In the genomic region with DNA sequence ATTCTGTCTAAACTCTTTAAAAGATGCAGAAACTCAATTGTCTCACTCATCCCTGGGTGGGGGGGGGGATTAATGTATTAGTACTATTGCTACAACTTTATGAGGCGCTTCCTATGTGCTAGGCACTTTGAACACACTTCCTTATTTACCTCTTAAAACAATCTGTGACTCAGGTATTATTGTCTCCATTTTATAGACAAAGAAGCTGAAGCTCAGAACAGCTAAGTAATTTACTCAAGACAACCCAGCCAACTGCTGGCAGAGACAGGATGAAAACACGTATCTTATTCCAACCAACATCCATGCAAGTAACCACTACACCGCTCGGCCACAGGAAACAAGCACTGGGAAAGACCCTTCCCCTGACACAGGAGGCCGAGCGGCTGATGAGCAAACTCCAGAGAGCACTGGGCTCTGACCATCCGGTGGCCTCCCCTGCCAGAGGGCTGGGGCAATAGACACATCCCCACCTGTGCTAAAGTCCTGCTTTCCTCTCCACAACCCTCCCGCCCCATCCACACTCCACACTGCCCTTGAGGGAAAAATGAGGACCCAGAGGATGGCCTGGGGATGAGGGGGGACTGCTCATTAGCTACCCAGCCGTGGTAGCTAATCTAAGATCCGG, we compare ENCODE assay signal across 2 cellular contexts.
A peak's percentile ranks its signal among the peaks of the same experiment; 100 is the strongest.
TF ChIP-seq lines count a peak whose summit lies in the region.

No MANE protein-coding gene starts in this region.

TF ChIP-seq in IMR-90, 13 proteins besides CTCF, POLR2A, EP300 and RAD21:
- TF ChIP-seq CEBPB (IDR thresholded peaks at IDR 0.05; ENCODE audit: low read depth, low read length) (no peak), FOS (IDR thresholded peaks at IDR 0.05; ENCODE audit: low read depth, low read length) (no peak), MAFK (IDR thresholded peaks at IDR 0.05; ENCODE audit: low read depth, low read length) (no peak), CHD1 (IDR thresholded peaks at IDR 0.05; ENCODE audit: low read depth, low read length) (no peak), USF2 (IDR thresholded peaks at IDR 0.05; ENCODE audit: low read depth, low read length) (no peak), RCOR1 (IDR thresholded peaks at IDR 0.05; ENCODE audit: insufficient replicate concordance, low read length) (no peak), NFE2L2 (IDR thresholded peaks at IDR 0.05; ENCODE audit: low read depth, low read length) (no peak), MAZ (IDR thresholded peaks at IDR 0.05; ENCODE audit: borderline replicate concordance, low read depth, low read length) (no peak)

TF ChIP-seq in GM12878, 131 proteins besides CTCF, POLR2A, EP300 and RAD21:
- TF ChIP-seq IKZF1 (conservative IDR thresholded peaks at IDR 0.05) (peak; percentile 42), EED (IDR thresholded peaks at IDR 0.05; ENCODE audit: low read depth) (0 out of 2 replicates have a peak, but pooled peaks have one; percentile 20), RUNX3 (IDR thresholded peaks at IDR 0.05; ENCODE audit: low read length) (peak; percentile 57), ZNF217 (IDR thresholded peaks at IDR 0.05) (0 out of 2 replicates have a peak, but pooled peaks have one; percentile 55), POLR2AphosphoS5 (IDR thresholded peaks at IDR 0.05; ENCODE audit: low read length) (no peak), SMAD5 (IDR thresholded peaks at IDR 0.05; ENCODE audit: low read depth) (no peak), MXI1 (IDR thresholded peaks at IDR 0.05; ENCODE audit: low read depth, low read length) (no peak), IKZF2 (IDR thresholded peaks at IDR 0.05) (peak; percentile 15 to 16; a peak in 1 of 4 replicates)
